ENCODE assay signal across 8 cellular contexts in the genomic region with DNA sequence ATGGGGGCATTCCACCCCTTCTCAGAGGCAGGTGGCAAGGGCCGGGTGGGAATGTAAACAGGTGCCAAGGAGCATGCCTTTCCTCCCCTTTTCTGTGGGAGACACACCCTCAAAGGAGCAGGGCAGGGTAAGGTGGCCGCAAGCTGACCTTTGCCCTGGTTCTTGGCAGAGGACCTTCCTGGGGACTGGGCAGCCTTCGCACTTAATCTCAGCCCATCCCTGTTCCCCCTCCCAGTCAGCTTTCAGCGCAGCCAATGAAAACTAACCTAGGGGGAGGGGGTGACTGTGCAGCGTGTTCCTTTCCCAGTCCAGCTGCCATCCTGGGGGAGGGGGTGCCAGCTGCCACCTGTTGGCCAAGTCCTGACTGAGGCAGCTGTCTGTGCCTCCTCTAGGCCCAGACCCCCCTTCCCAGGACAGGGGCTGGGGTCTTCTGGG. TPM values are rescaled to one million over a fixed set of nuclear protein-coding genes. Genes with fewer than 3 reads are reported as not detected.
DNase-seq lines count a peak whose midpoint lies in the region; ATAC-seq and TF ChIP-seq lines count a peak whose summit lies in the region.

No MANE protein-coding gene starts in this region.

- H3K4me1 Mint-ChIP-seq in activated T-helper 17 cell treated with anti-CD3 and anti-CD28 coated beads, Interleukin-2, amount 50 U/mL, for 72 hours: peaks cover 8% of the 10 kb centered on the region
- H3K4me1 Mint-ChIP-seq in effector memory CD8-positive, alpha-beta T cell (ENCODE audit: low read depth in 2 of 2): peaks cover 12 to 14% of the 10 kb centered on the region in 2 donors

- no peak overlapping the region for H2AFZ ChIP-seq in MM.1S (ENCODE audit: low read length)

- H4K20me1 ChIP-seq in MM.1S (ENCODE audit: insufficient read depth, low read length): no peaks in the 10 kb centered on the region

- H3K4me3 ChIP-seq in HFF-Myc (replicated peaks; ENCODE audit: low read depth, low read length) (peak overlapping the region; percentile 72), stomach (peak overlapping the region; percentile 61 to 89 (median 80)), MM.1S (ENCODE audit: low read length) (no peak overlapping the region)

- H3K4me1 ChIP-seq in stomach (peaks cover 61 to 93% (median 88%) of the 10 kb centered on the region in 4 donors), MM.1S (ENCODE audit: low read length) (peaks cover 10% of the 10 kb centered on the region)

- H3K9ac ChIP-seq in MM.1S (ENCODE audit: low read length): no peak overlapping the region

- H3K27me3 Mint-ChIP-seq in activated T-helper 17 cell treated with anti-CD3 and anti-CD28 coated beads, Interleukin-2, amount 50 U/mL, for 72 hours: no peaks in the 10 kb centered on the region
- no peaks in the 10 kb centered on the region for H3K27me3 Mint-ChIP-seq in effector memory CD8-positive, alpha-beta T cell

- H3K36me3 ChIP-seq in stomach (peaks cover 25 to 40% (median 30%) of the 10 kb centered on the region in 4 donors), MM.1S (replicated peaks; ENCODE audit: insufficient read depth, low read length) (no peaks in the 10 kb centered on the region)

- H3F3A ChIP-seq in MM.1S (ENCODE audit: insufficient read depth, low read length): peaks cover 15% of the 10 kb centered on the region

- TF ChIP-seq CTCF in HFF-Myc (IDR thresholded peaks at IDR 0.05; ENCODE audit: low read depth, low read length, missing control alignments): no peak
- TF ChIP-seq CTCF in stomach (IDR thresholded peaks at IDR 0.05): no peak
- no peak for TF ChIP-seq CTCF in MM.1S (IDR thresholded peaks at IDR 0.05; ENCODE audit: low read length)

- intact Hi-C loops in stomach (cut with DNase I; ENCODE audit: low total_unique reads): no loop called here

- no peaks in the 10 kb centered on the region for H3K9me3 Mint-ChIP-seq in activated T-helper 17 cell treated with anti-CD3 and anti-CD28 coated beads, Interleukin-2, amount 50 U/mL, for 72 hours
- no peaks in the 10 kb centered on the region for H3K9me3 Mint-ChIP-seq in effector memory CD8-positive, alpha-beta T cell

- H3K27ac ChIP-seq in stomach (peak overlapping the region; percentile 96 to 99 (median 98)), MM.1S (ENCODE audit: low read length) (no peak overlapping the region)

- H3K79me2 ChIP-seq in MM.1S (ENCODE audit: low read length): peaks cover 38% of the 10 kb centered on the region

- peak overlapping the region; percentile 82 for H3K4me3 Mint-ChIP-seq in activated T-helper 17 cell treated with anti-CD3 and anti-CD28 coated beads, Interleukin-2, amount 50 U/mL, for 72 hours
- no peak overlapping the region for H3K4me3 Mint-ChIP-seq in effector memory CD8-positive, alpha-beta T cell

- no peaks in the 10 kb centered on the region for H3K9me2 ChIP-seq in MM.1S (replicated peaks; ENCODE audit: insufficient read depth, low read length)

- no peak for TF ChIP-seq POLR2A in stomach (IDR thresholded peaks at IDR 0.05)

- H3K36me3 Mint-ChIP-seq in activated T-helper 17 cell treated with anti-CD3 and anti-CD28 coated beads, Interleukin-2, amount 50 U/mL, for 72 hours (ENCODE audit: low read depth): peaks cover 74% of the 10 kb centered on the region
- H3K36me3 Mint-ChIP-seq in effector memory CD8-positive, alpha-beta T cell (ENCODE audit: insufficient read depth): peaks cover 59% of the 10 kb centered on the region

- no peaks in the 10 kb centered on the region for H3K9me3 ChIP-seq in stomach
- H3K9me3 ChIP-seq in MM.1S (replicated peaks; ENCODE audit: insufficient read depth, low read length): no peaks in the 10 kb centered on the region

- peak; percentile 51 for DNase-seq in A172 (ENCODE audit: low spot score)
- no peak for DNase-seq in HFF-Myc (ENCODE audit: extremely low read depth, low read depth)
- peak; percentile 92 for DNase-seq in islet precursor cell
- peak; percentile 91 for DNase-seq in stomach
- no peak for DNase-seq in MM.1S
- no peak for DNase-seq in effector memory CD8-positive, alpha-beta T cell

- no peak for ATAC-seq in activated T-helper 17 cell treated with anti-CD3 and anti-CD28 coated beads, Interleukin-2, amount 50 U/mL, for 72 hours (replicated peaks)
- ATAC-seq in HG03039 (IDR thresholded peaks at IDR 0.05; ENCODE audit: unreplicated experiment): no peak
- no peak for ATAC-seq in effector memory CD8-positive, alpha-beta T cell (replicated peaks)

- peak overlapping the region; percentile 87 for H3K27ac Mint-ChIP-seq in activated T-helper 17 cell treated with anti-CD3 and anti-CD28 coated beads, Interleukin-2, amount 50 U/mL, for 72 hours
- H3K27ac Mint-ChIP-seq in effector memory CD8-positive, alpha-beta T cell: peak overlapping the region in 1 of 2 donors; percentile 82

- no peak for TF ChIP-seq EP300 in stomach (IDR thresholded peaks at IDR 0.05)

- H3K27me3 ChIP-seq in stomach: peaks cover 0 to 5% (median 0%) of the 10 kb centered on the region in 3 donors
- no peaks in the 10 kb centered on the region for H3K27me3 ChIP-seq in MM.1S (replicated peaks; ENCODE audit: insufficient read depth, low read length)

- no peak overlapping the region for H3K4me2 ChIP-seq in MM.1S (ENCODE audit: low read depth, low read length)

- WGBS in stomach, 5 donors: 20 to 40% (median 27%) methylated on average over 4 to 5 of the region's 5 CpGs

RNA-seq across cellular contexts. Expression of gene TRAF4, which starts 2.8 kb away (rescaled TPM):
- 75.5 and 90.6 TPM in 2 replicates for total RNA-seq in A172 (2014; rRNA removed; shearing (Covaris generic))
- total RNA-seq in activated T-helper 17 cell treated with anti-CD3 and anti-CD28 coated beads, Interleukin-2, amount 50 U/mL, for 72 hours: 100 to 1,000 TPM in 1 of 2 donors, 10 to 100 TPM in 1; 78.4 to 181 TPM
- 100 to 1,000 TPM in 3 of 5 donors, 10 to 100 TPM in 2; 29.0 to 383 (median 151) TPM for total RNA-seq in stomach
- polyA plus RNA-seq in stomach: 10 to 100 TPM; 33.3 to 38.2 (median 34.4) TPM

RNA-seq across cellular contexts. Expression of gene NEK8, which starts 18.0 kb away (rescaled TPM):
- 1.5 and 2.5 TPM in 2 replicates for total RNA-seq in A172 (2014; rRNA removed; shearing (Covaris generic))
- total RNA-seq in activated T-helper 17 cell treated with anti-CD3 and anti-CD28 coated beads, Interleukin-2, amount 50 U/mL, for 72 hours: 1 to 10 TPM; 4.9 to 9.2 TPM
- 10 to 100 TPM in 1 of 5 donors, 1 to 10 TPM in 3, not detected in 1; 2.8 to 17.8 (median 7.5) TPM for total RNA-seq in stomach
- polyA plus RNA-seq in stomach: 1 to 10 TPM; 2.8 to 3.4 (median 3.1) TPM

RNA-seq across cellular contexts. Expression of gene TLCD1, which starts 20.6 kb away (rescaled TPM):
- total RNA-seq in A172 (2014; rRNA removed; shearing (Covaris generic)): 3.3 and 3.9 TPM in 2 replicates
- 10 to 100 TPM in 1 of 2 donors, 1 to 10 TPM in 1; 4.8 to 13.4 TPM for total RNA-seq in activated T-helper 17 cell treated with anti-CD3 and anti-CD28 coated beads, Interleukin-2, amount 50 U/mL, for 72 hours
- total RNA-seq in stomach: 10 to 100 TPM in 2 of 5 donors, 1 to 10 TPM in 1, not detected in 2; 2.6 to 21.0 (median 11.7) TPM
- 10 to 100 TPM in 1 of 3 donors, 1 to 10 TPM in 2; 6.3 to 13.0 (median 8.2) TPM for polyA plus RNA-seq in stomach

RNA-seq across cellular contexts. Expression of gene RPL23A, which starts 26.8 kb away (rescaled TPM):
- total RNA-seq in A172 (2014; rRNA removed; shearing (Covaris generic)): 697 and 1,197 TPM in 2 replicates
- 1,000 to 10,000 TPM; 2,238 to 2,546 TPM for total RNA-seq in activated T-helper 17 cell treated with anti-CD3 and anti-CD28 coated beads, Interleukin-2, amount 50 U/mL, for 72 hours
- 1,000 to 10,000 TPM in 1 of 5 donors, 100 to 1,000 TPM in 4; 221 to 1,205 (median 504) TPM for total RNA-seq in stomach
- polyA plus RNA-seq in stomach: 1,000 to 10,000 TPM; 1,260 to 1,750 (median 1,417) TPM

RNA-seq across cellular contexts. Expression of gene RAB34, which starts 29.0 kb away (rescaled TPM):
- total RNA-seq in A172 (2014; rRNA removed; shearing (Covaris generic)): 246 and 286 TPM in 2 replicates
- total RNA-seq in activated T-helper 17 cell treated with anti-CD3 and anti-CD28 coated beads, Interleukin-2, amount 50 U/mL, for 72 hours: 10 to 100 TPM in 1 of 2 donors, 1 to 10 TPM in 1; 4.1 to 22.4 TPM
- total RNA-seq in stomach: 100 to 1,000 TPM in 1 of 5 donors, 10 to 100 TPM in 4; 35.6 to 101 (median 95.5) TPM
- polyA plus RNA-seq in stomach: 10 to 100 TPM; 53.1 to 80.1 (median 70.6) TPM

Comparison
In these comparisons a context has a peak if more than half of its experiments do, and no peak if none do; other contexts are left out.
1. DNase-seq: peak in A172 (single experiment), islet precursor cell (single experiment) and stomach (single experiment); none in HFF-Myc (single experiment), MM.1S (single experiment) and effector memory CD8-positive, alpha-beta T cell (0 of 3).